Comparison of ENCODE assay signal across 13 cellular contexts in genomic region chr11:66914505-66914904, GRCh38. TPM values are rescaled to one million over a fixed set of nuclear protein-coding genes. Genes with fewer than 3 reads are reported as not detected.
DNase-seq lines count a peak whose midpoint lies in the region; ATAC-seq and TF ChIP-seq lines count a peak whose summit lies in the region.
"Had no signal": no experiment of that assay in that cellular context is flagged by ENCODE, and none has a peak within 500 bp of the region (broad histone marks: within the 10 kb centered on the region; RNA-seq: fewer than 3 reads in every experiment).

No MANE protein-coding gene starts in this region.

- DNase-seq in ELF-1 (ENCODE audit: low read depth, low spot score) (peak; percentile 43), RWPE1 (ENCODE audit: low spot score) (no peak), stomach (peak; percentile 65), left colon (no peak), OCI-M1 (lab: John Stamatoyannopoulos, UW) (no peak)
- no peak for DNase-seq in stimulated activated CD4-positive, alpha-beta T cell treated with anti-CD3 and anti-CD28 coated beads, Interleukin-4, amount 100 ng/mL, for 4 hours
- DNase-seq: ACHN; Calu3; CD4-positive, alpha-beta T cell; DMS 273 treated with DMSO at 0.1 percent for 48 hours had no signal

- CTCF ChIA-PET in RWPE1 (lab: Yijun Ruan, JAX) = interaction anchor here (0.6 to 1.0 kb wide), 2 partner anchors 21 to 107 kb away, joined by 3 to 6 read pairs; no protein-coding TSS in a partner anchor

- TF ChIP-seq POLR2A in stomach (IDR thresholded peaks at IDR 0.05) = no peak

- no peaks in the 10 kb centered on the region for H3K36me3 ChIP-seq in stomach

- intact Hi-C loops in stomach (cut with DNase I; ENCODE audit: low total_unique reads) (no loop called here), left colon (cut with DNase I, micrococcal nuclease) (no loop called here)

- H3K4me3 ChIP-seq in stomach = no peak overlapping the region
- H3K4me3 ChIP-seq: GM12878 had no signal

- no peak for TF ChIP-seq CTCF in RWPE1 (conservative IDR thresholded peaks at IDR 0.05; ENCODE audit: low read depth)
- no peak for TF ChIP-seq CTCF in stomach (IDR thresholded peaks at IDR 0.05)

- H3K9me3 ChIP-seq in stomach = no peaks in the 10 kb centered on the region

- no peak for ATAC-seq in HG03520 (IDR thresholded peaks at IDR 0.05; ENCODE audit: unreplicated experiment)
- no peak for ATAC-seq in left colon
- ATAC-seq: GM12878 had no signal

- TF ChIP-seq EP300 in stomach (IDR thresholded peaks at IDR 0.05) = no peak

- peaks cover 4 to 33% (median 29%) of the 10 kb centered on the region in 4 donors for H3K4me1 ChIP-seq in stomach

- H3K27me3 ChIP-seq in stomach = no peaks in the 10 kb centered on the region

- H3K27ac ChIP-seq in RWPE1 (peak overlapping the region; percentile 18; the same call in 1 of the 2 replicates), cingulate gyrus (ENCODE audit: low read depth, low read length) (peak overlapping the region; percentile 91), stomach (peak overlapping the region in 3 of 5 donors; percentile 49 to 54 (median 51))

- POLR2A ChIA-PET in RWPE1 (lab: Yijun Ruan, JAX; ENCODE audit: low non-redundant PET) = no interaction called here

- WGBS in stomach, 5 donors = 42 to 53% (median 48%) methylated on average over 5 of the region's 5 CpGs

RNA-seq across cellular contexts. Expression of gene PC, which starts 43.7 kb away (rescaled TPM):
- total RNA-seq in stomach = 10 to 100 TPM in 2 of 5 donors, 1 to 10 TPM in 2, under 1 TPM in 1; 0.58 to 86.0 (median 8.9) TPM
- polyA plus RNA-seq in stomach = 10 to 100 TPM; 20.2 to 25.3 (median 25.2) TPM
- 10 to 100 TPM; 47.2 to 65.2 TPM for total RNA-seq in left colon

RNA-seq across cellular contexts. Expression of gene LRFN4, which starts 57.6 kb away (rescaled TPM):
- total RNA-seq in stomach (10 to 100 TPM in 4 of 5 donors, 1 to 10 TPM in 1; 7.3 to 37.9 (median 19.2) TPM), left colon (10 to 100 TPM; 32.7 to 46.3 TPM)
- polyA plus RNA-seq in stomach = 10 to 100 TPM in 1 of 3 donors, 1 to 10 TPM in 2; 2.1 to 12.7 (median 7.9) TPM

Comparison
In these comparisons a context has a peak if more than half of its experiments do, and no peak if none do; other contexts are left out.
1. DNase-seq: peak in ELF-1 (single experiment) and stomach (single experiment); none in RWPE1 (single experiment), stimulated activated CD4-positive, alpha-beta T cell treated with anti-CD3 and anti-CD28 coated beads, Interleukin-4, amount 100 ng/mL, for 4 hours (0 of 2), left colon (0 of 2) and OCI-M1 (single experiment).
2. H3K27ac ChIP-seq: peak in every context shown above with its lines; median percentile 91 in cingulate gyrus; 51 in stomach; 18 in RWPE1.